In genomic region chr3:114861666-114862065, GRCh38 we compare ENCODE assay signal across 26 cellular contexts.
DNase-seq lines count a peak whose midpoint lies in the region; ATAC-seq and TF ChIP-seq lines count a peak whose summit lies in the region.
"Had no signal": no experiment of that assay in that cellular context is flagged by ENCODE, and none has a peak within 500 bp of the region (broad histone marks: within the 10 kb centered on the region; RNA-seq: fewer than 3 reads in every experiment).

No MANE protein-coding gene starts in this region.

- H3K4me1 ChIP-seq in gastrocnemius medialis (peaks cover 23 to 58% of the 10 kb centered on the region in 2 donors), SK-N-SH (ENCODE audit: control insufficient read depth in 1 of 2, insufficient read depth in 2 of 2, low read depth in 1 of 2, low read length in 1 of 2) (no peaks in the 10 kb centered on the region; a peak in 1 of 4 replicates)
- H3K4me1 ChIP-seq: foreskin keratinocyte had no signal

- no peak for DNase-seq in Right ventricle myocardium inferior (ENCODE audit: missing footprints)
- DNase-seq in Right ventricle myocardium superior, result no peak
- DNase-seq in LHCN-M2 (ENCODE audit: low read depth), result peak; percentile 76
- DNase-seq in SHP77 (lab: John Stamatoyannopoulos, UW), result peak; percentile 28 to 47
- no peak for DNase-seq in gastrocnemius medialis
- DNase-seq in Calu3, result no peak
- no peak for DNase-seq in HFFc6
- DNase-seq in SK-N-SH, result no peak
- DNase-seq: activated CD4-positive, alpha-beta T cell treated with anti-CD3 and anti-CD28 coated beads, Interleukin-2, amount 50 U/mL, for 48 hours; activated CD8-positive, alpha-beta memory T cell treated with anti-CD3 and anti-CD28 coated beads, Interleukin-2, amount 50 U/mL, for 48 hours; central memory CD4-positive, alpha-beta T cell; dermis blood vessel endothelial cell; foreskin keratinocyte; heart right ventricle; Karpas-422; NCI-H187 treated with DMSO at 0.1 percent for 48 hours; ovary; PC-9; retina; stimulated activated CD4-positive, alpha-beta T cell treated with anti-CD3 and anti-CD28 coated beads, Interleukin-4, amount 100 ng/mL, for 1 hour; substantia nigra; T-helper 1 cell; upper lobe of left lung had no signal

- H3K4me3 ChIP-seq in gastrocnemius medialis (no peak overlapping the region), SK-N-SH (ENCODE audit: low read depth in 2 of 2, low read length in 1 of 2) (no peak overlapping the region)
- H3K4me3 ChIP-seq: BLaER1, esophagus muscularis mucosa, heart right ventricle, ovary, PC-9, upper lobe of left lung had no signal

- in situ Hi-C loops in gastrocnemius medialis (cut with MboI; ENCODE audit: low sequenced_read_pairs in 4 of 4), result no loop called here

- ATAC-seq in Right ventricle myocardium inferior (peak; percentile 16), Right ventricle myocardium superior (ENCODE audit: poor library complexity) (no peak), gastrocnemius medialis (peak; percentile 48 to 69)
- ATAC-seq: foreskin keratinocyte, heart right ventricle had no signal

- no peaks in the 10 kb centered on the region for H3K79me2 ChIP-seq in SK-N-SH (ENCODE audit: insufficient read depth)

- CTCF ChIA-PET in Calu3 (lab: Charles Lee), result no interaction called here
- CTCF ChIA-PET in SK-N-SH (lab: Yijun Ruan, JAX), result interaction anchor here (1.1 kb wide), 1 partner anchor 230 kb away, joined by 3 read pairs; no protein-coding TSS in a partner anchor

- H3K27ac ChIP-seq in gastrocnemius medialis, result peak overlapping the region in 2 of 4 donors; percentile 4 to 17
- no peak overlapping the region for H3K27ac ChIP-seq in SK-N-SH (ENCODE audit: low read depth in 2 of 2, low read length in 1 of 2)
- H3K27ac ChIP-seq: BLaER1, esophagus muscularis mucosa, foreskin keratinocyte, heart right ventricle, ovary, PC-9, upper lobe of left lung had no signal

- no peaks in the 10 kb centered on the region for H3K9me3 ChIP-seq in gastrocnemius medialis
- H3K9me3 ChIP-seq in SK-N-SH, result no peaks in the 10 kb centered on the region
- H3K9me3 ChIP-seq: BLaER1, esophagus muscularis mucosa, heart right ventricle, ovary, upper lobe of left lung had no signal

- intact Hi-C loops in Right ventricle myocardium inferior (cut with DNase I) (loop anchor here (2.0 kb wide), 1 partner anchor 15 kb away; no protein-coding TSS in a partner anchor), Right ventricle myocardium superior (cut with DNase I) (no loop called here), gastrocnemius medialis (cut with DNase I; ENCODE audit: low total_unique reads) (no loop called here), Calu3 (cut with micrococcal nuclease; ENCODE audit: unreplicated experiment) (no loop called here)

- H3K27ac Mint-ChIP-seq in Calu3 (ENCODE audit: unreplicated experiment) (no peak overlapping the region), HFFc6 (no peak overlapping the region)
- H3K27ac Mint-ChIP-seq: activated T-helper 2 cell treated with anti-CD3 and anti-CD28 coated beads, Interferon-gamma antibody, Interleukin-2, Interleukin-4, amounts not matched to agents 10 μg/mL and 5 μg/mL and 100 μg/mL, durations not matched to agents 14 hours and 24 hours and 36 hours had no signal

- no peaks in the 10 kb centered on the region for H3K4me1 Mint-ChIP-seq in Calu3 (ENCODE audit: low read depth, unreplicated experiment)
- H3K4me1 Mint-ChIP-seq in HFFc6 (ENCODE audit: low read depth), result peaks cover 7% of the 10 kb centered on the region; the same call in 1 of the 2 replicates

- WGBS in SK-N-SH (ENCODE audit: low lambda C conversion rate), result 77% methylated on average over 2 of the region's 2 CpGs

- no peak overlapping the region for H3K4me2 ChIP-seq in SK-N-SH
- H3K4me2 ChIP-seq: BLaER1, PC-9 had no signal

- no peaks in the 10 kb centered on the region for H3K9me2 ChIP-seq in SK-N-SH

- H3K36me3 ChIP-seq in gastrocnemius medialis (no peaks in the 10 kb centered on the region), SK-N-SH (replicated peaks in 1 of 2; ENCODE audit: control insufficient read depth in 1 of 2, insufficient read depth in 2 of 2, low read length in 1 of 2) (no peaks in the 10 kb centered on the region)
- H3K36me3 ChIP-seq: BLaER1, esophagus muscularis mucosa, heart right ventricle, ovary, upper lobe of left lung had no signal

- H3K27me3 ChIP-seq in gastrocnemius medialis, result no peaks in the 10 kb centered on the region
- no peaks in the 10 kb centered on the region for H3K27me3 ChIP-seq in SK-N-SH (ENCODE audit: insufficient read depth)
- H3K27me3 ChIP-seq: BLaER1, esophagus muscularis mucosa, foreskin keratinocyte, heart right ventricle, ovary, upper lobe of left lung had no signal

- no peak for TF ChIP-seq EP300 in SK-N-SH (IDR thresholded peaks at IDR 0.05; ENCODE audit: borderline replicate concordance in 1 of 2, low read depth in 1 of 2, low read length in 1 of 2)

- no peak overlapping the region for H3K4me3 Mint-ChIP-seq in Calu3 (ENCODE audit: low read depth, unreplicated experiment)
- H3K4me3 Mint-ChIP-seq in HFFc6, result no peak overlapping the region

- H4K20me1 ChIP-seq in SK-N-SH (ENCODE audit: insufficient read depth), result no peaks in the 10 kb centered on the region
- H4K20me1 ChIP-seq: BLaER1 had no signal

- no peak for TF ChIP-seq CTCF in gastrocnemius medialis (IDR thresholded peaks at IDR 0.05 in 4 of 5, conservative IDR thresholded peaks at IDR 0.05 in 1 of 5)
- TF ChIP-seq CTCF in Calu3 (IDR thresholded peaks at IDR 0.05; ENCODE audit: unreplicated experiment), result no peak
- TF ChIP-seq CTCF in HFFc6 (IDR thresholded peaks at IDR 0.05), result no peak
- no peak for TF ChIP-seq CTCF in SK-N-SH (IDR thresholded peaks at IDR 0.05)

- no peak overlapping the region for H3K9ac ChIP-seq in SK-N-SH
- H3K9ac ChIP-seq: BLaER1 had no signal

- no peak for TF ChIP-seq POLR2A in gastrocnemius medialis (IDR thresholded peaks at IDR 0.05)

- BruUV-seq in Calu3 (replicated peaks; lab: Mats Ljungman, UMichigan), result no TSS peak

- TF ChIP-seq RAD21 in SK-N-SH (IDR thresholded peaks at IDR 0.05; ENCODE audit: low read length), result no peak

- no peaks in the 10 kb centered on the region for H3K9me3 Mint-ChIP-seq in Calu3 (ENCODE audit: low read depth, unreplicated experiment)
- H3K9me3 Mint-ChIP-seq in HFFc6, result no peaks in the 10 kb centered on the region
- H3K9me3 Mint-ChIP-seq: activated T-helper 2 cell treated with anti-CD3 and anti-CD28 coated beads, Interferon-gamma antibody, Interleukin-2, Interleukin-4, amounts not matched to agents 10 μg/mL and 5 μg/mL and 100 μg/mL, durations not matched to agents 14 hours and 24 hours and 36 hours had no signal

- no peaks in the 10 kb centered on the region for H3K27me3 Mint-ChIP-seq in Calu3 (ENCODE audit: unreplicated experiment)
- peaks cover 2% of the 10 kb centered on the region; the same call in 1 of the 2 replicates for H3K27me3 Mint-ChIP-seq in HFFc6 (ENCODE audit: insufficient read depth)

- POLR2A ChIA-PET in SK-N-SH (lab: Yijun Ruan, JAX), result no interaction called here

- H3K36me3 Mint-ChIP-seq in Calu3 (ENCODE audit: insufficient read depth, unreplicated experiment), result no peaks in the 10 kb centered on the region
- no peaks in the 10 kb centered on the region for H3K36me3 Mint-ChIP-seq in HFFc6 (ENCODE audit: low read depth)

- no peaks in the 10 kb centered on the region for H3F3A ChIP-seq in SK-N-SH (replicated peaks; ENCODE audit: insufficient read depth)

- H2AFZ ChIP-seq in SK-N-SH (ENCODE audit: low read depth), result no peak overlapping the region
- H2AFZ ChIP-seq: PC-9 had no signal

TF ChIP-seq in SK-N-SH, 30 proteins besides CTCF, POLR2A, EP300 and RAD21:
- TF ChIP-seq USF1 (IDR thresholded peaks at IDR 0.05; ENCODE audit: borderline replicate concordance, low read depth) (no peak), FOXM1 (IDR thresholded peaks at IDR 0.05; ENCODE audit: low read depth) (no peak), NRF1 (IDR thresholded peaks at IDR 0.05; ENCODE audit: low read depth, low read length) (no peak), ELF1 (IDR thresholded peaks at IDR 0.05) (no peak), NFIC (IDR thresholded peaks at IDR 0.05; ENCODE audit: borderline replicate concordance) (no peak)

Comparison
In these comparisons a context has a peak if more than half of its experiments do, and no peak if none do; other contexts are left out.
1. DNase-seq: peak in LHCN-M2 (single experiment) and SHP77 (2 of 2); none in Right ventricle myocardium inferior (single experiment), Right ventricle myocardium superior (single experiment), gastrocnemius medialis (0 of 2), Calu3 (single experiment), HFFc6 (single experiment) and SK-N-SH (single experiment).